Comparison of ENCODE assay signal across 20 cellular contexts in the genomic region with DNA sequence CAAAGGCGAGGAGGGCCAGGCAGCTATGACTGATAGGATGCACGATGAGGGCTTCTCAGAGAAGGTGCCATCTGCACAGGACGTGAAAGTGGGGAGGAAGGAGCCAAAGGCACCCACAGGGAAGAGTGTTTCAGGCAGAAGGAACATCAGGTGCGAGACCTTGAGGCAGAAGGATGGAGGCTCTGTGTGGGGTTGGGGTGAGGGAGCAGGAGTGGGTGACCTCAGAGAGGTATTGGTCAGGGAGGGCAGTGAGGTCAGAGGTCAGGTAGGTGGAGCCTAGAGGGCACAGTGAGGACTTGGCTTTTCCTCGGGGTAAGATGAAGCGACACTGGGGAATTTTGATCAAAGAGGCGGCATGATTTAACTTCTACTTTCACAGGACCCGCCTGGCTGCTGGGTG.
"Had no signal": no experiment of that assay in that cellular context is flagged by ENCODE, and none has a peak within 500 bp of the region (broad histone marks: within the 10 kb centered on the region; RNA-seq: fewer than 3 reads in every experiment).

No MANE protein-coding gene starts in this region.

- DNase-seq: KBM-7, MV-4-11, NCI-H1048, NCI-H1105, NCI-H1417, NCI-H1436 treated with DMSO at 0.1 percent for 48 hours, NCI-H1694, NCI-H187 treated with DMSO at 0.1 percent for 48 hours, NCI-H2081, NCI-H2107, NCI-H524, NCI-H526 treated with DMSO at 0.1 percent for 48 hours, NCI-H748 treated with DMSO at 0.1 percent for 48 hours, Right ventricle myocardium superior, RPMI8226, SIG-M5 had no signal

- H3K36me3 ChIP-seq: SJSA1 had no signal

- H3K27ac ChIP-seq: SJSA1, SK-N-MC had no signal

- H3K4me3 ChIP-seq: SJSA1, SK-N-MC had no signal

- H3K27ac Mint-ChIP-seq: IgD-negative memory B cell had no signal

- FAIRE-seq: RCC 7860 had no signal

- H3K4me3 Mint-ChIP-seq: IgD-negative memory B cell had no signal

- H3K4me1 Mint-ChIP-seq: IgD-negative memory B cell had no signal

- H3K9me3 ChIP-seq: SJSA1 had no signal

- H3K9me3 Mint-ChIP-seq: IgD-negative memory B cell had no signal

- H3K27me3 ChIP-seq: SJSA1 had no signal

- H3K36me3 Mint-ChIP-seq: IgD-negative memory B cell had no signal
